Comparison of ENCODE assay signal across 21 cellular contexts in the genomic region with DNA sequence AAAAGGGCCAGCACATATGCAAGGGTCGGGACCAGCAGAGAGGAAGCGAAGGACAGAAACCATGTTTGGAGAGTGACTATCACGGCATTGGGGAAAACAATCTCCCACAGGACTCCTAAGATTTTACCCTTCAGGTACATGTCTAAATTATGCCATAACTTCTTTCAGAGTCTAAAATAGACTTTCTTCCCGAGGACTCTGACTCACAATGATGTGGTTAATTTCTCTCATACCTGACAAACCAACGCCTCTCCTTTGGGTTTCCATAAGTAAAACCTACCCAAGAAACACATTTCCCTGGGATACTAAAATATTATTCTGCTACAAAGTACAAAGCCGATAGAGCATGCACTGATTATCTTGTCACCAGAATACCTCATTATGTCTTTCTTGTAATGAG.
A peak's percentile ranks its signal among the peaks of the same experiment; 100 is the strongest.
DNase-seq lines count a peak whose midpoint lies in the region; ATAC-seq, FAIRE-seq and TF ChIP-seq lines count a peak whose summit lies in the region.
"Had no signal": no experiment of that assay in that cellular context is flagged by ENCODE, and none has a peak within 500 bp of the region (broad histone marks: within the 10 kb centered on the region; RNA-seq: fewer than 3 reads in every experiment).

No MANE protein-coding gene starts in this region.

- peaks cover 33% of the 10 kb centered on the region for H3K4me1 ChIP-seq in RWPE2 (ENCODE audit: insufficient read depth, poor library complexity, severe bottlenecking)
- H3K4me1 ChIP-seq in sigmoid colon = no peaks in the 10 kb centered on the region
- H3K4me1 ChIP-seq: A549 had no signal

- no peak overlapping the region for H3K4me3 ChIP-seq in RWPE2 (ENCODE audit: severe bottlenecking)
- no peak overlapping the region for H3K4me3 ChIP-seq in bronchial epithelial cell (ENCODE audit: low read depth, low read length)
- H3K4me3 ChIP-seq in sigmoid colon = no peak overlapping the region
- H3K4me3 ChIP-seq: A549 had no signal

- no peaks in the 10 kb centered on the region for H3K36me3 ChIP-seq in RWPE2 (ENCODE audit: low read depth)
- H3K36me3 ChIP-seq in bronchial epithelial cell (ENCODE audit: control insufficient read depth, insufficient read depth, low read length) = no peaks in the 10 kb centered on the region
- H3K36me3 ChIP-seq in sigmoid colon = no peaks in the 10 kb centered on the region

- H3K27ac ChIP-seq in RWPE2 (ENCODE audit: poor library complexity, severe bottlenecking) (peak overlapping the region; percentile 55), sigmoid colon (no peak overlapping the region)
- H3K27ac ChIP-seq: A549 had no signal

- intact Hi-C loops in sigmoid colon (cut with DNase I) = no loop called here

- TF ChIP-seq POLR2A in sigmoid colon (IDR thresholded peaks at IDR 0.05) = no peak

- no peak for TF ChIP-seq EP300 in sigmoid colon (IDR thresholded peaks at IDR 0.05)

- TF ChIP-seq CTCF in RWPE2 (IDR thresholded peaks at IDR 0.05; ENCODE audit: poor library complexity, severe bottlenecking) (no peak), bronchial epithelial cell (IDR thresholded peaks at IDR 0.05; ENCODE audit: insufficient read depth, low read length, severe bottlenecking) (no peak), sigmoid colon (IDR thresholded peaks at IDR 0.05) (no peak)

- WGBS in sigmoid colon, 2 donors = 85 to 86% methylated on average over 6 of the region's 6 CpGs

- peak; percentile 11 for DNase-seq in HT1080 (ENCODE audit: low read depth)
- no peak for DNase-seq in RWPE2 (ENCODE audit: low spot score)
- DNase-seq in bronchial epithelial cell (ENCODE audit: low read depth) = peak; percentile 63
- DNase-seq in renal cortical epithelial cell (ENCODE audit: low read depth) = peak; percentile 22
- DNase-seq in stimulated activated CD4-positive, alpha-beta T cell treated with anti-CD3 and anti-CD28 coated beads, Interleukin-4, amount 100 ng/mL, for 4 hours = no peak
- DNase-seq in sigmoid colon = no peak
- DNase-seq: C1 segment of cervical spinal cord; CD8-positive, alpha-beta memory T cell; DND-41; IMR-90; KG1; MM.1S; NCI-H2029 treated with DMSO at 0.1 percent for 48 hours; NCI-H526 treated with DMSO at 0.1 percent for 48 hours; SK-N-SH; SW 1271 had no signal

- ATAC-seq in RWPE2 (ENCODE audit: low read depth) (peak; percentile 83), GM18873 (IDR thresholded peaks at IDR 0.05; ENCODE audit: low FRiP score, unreplicated experiment) (no peak)
- ATAC-seq: A549, Panc1 had no signal

- H3K9me3 ChIP-seq in RWPE2 (ENCODE audit: severe bottlenecking) = no peaks in the 10 kb centered on the region
- no peaks in the 10 kb centered on the region for H3K9me3 ChIP-seq in sigmoid colon
- H3K9me3 ChIP-seq: A549, SK-N-SH had no signal

- H3K27me3 ChIP-seq in RWPE2 (ENCODE audit: insufficient read depth, poor library complexity, severe bottlenecking) (no peaks in the 10 kb centered on the region), bronchial epithelial cell (ENCODE audit: control insufficient read depth, insufficient read depth, low read length) (no peaks in the 10 kb centered on the region), sigmoid colon (no peaks in the 10 kb centered on the region)

- FAIRE-seq in bronchial epithelial cell (lab: Jason Lieb, UNC) = no peak
- FAIRE-seq: A549, GM12892, H54 had no signal

Comparison
In these comparisons a context has a peak if more than half of its experiments do, and no peak if none do; other contexts are left out.
1. DNase-seq: peak in HT1080 (single experiment), bronchial epithelial cell (single experiment) and renal cortical epithelial cell (single experiment); none in RWPE2 (single experiment), stimulated activated CD4-positive, alpha-beta T cell treated with anti-CD3 and anti-CD28 coated beads, Interleukin-4, amount 100 ng/mL, for 4 hours (0 of 2) and sigmoid colon (single experiment).